1 cellular context compared by ENCODE assay signal in genomic region chr3:187669675-187670504, GRCh38.
TF ChIP-seq lines count a peak whose summit lies in the region.

Gene SST (minus strand): TSS chr3:187670394. CDS start chr3:187670291, 103 bp downstream.

TF ChIP-seq in HepG2, 621 proteins besides CTCF, POLR2A, EP300 and RAD21 (continued from another document and continues in another):
- TF ChIP-seq ZNF280B (CRISPR knock-in tag; IDR thresholded peaks at IDR 0.05; ENCODE audit: borderline replicate concordance), result peak; percentile 87; the same call in 1 of the 2 replicates
- no peak for TF ChIP-seq RBFOX2 (IDR thresholded peaks at IDR 0.05; ENCODE audit: low read depth, low read length)
- peak; percentile 95 for TF ChIP-seq ZNF816 (CRISPR knock-in tag; IDR thresholded peaks at IDR 0.05; ENCODE audit: borderline replicate concordance)
- no peak for TF ChIP-seq RBM39 (IDR thresholded peaks at IDR 0.05; ENCODE audit: low read depth, low read length, poor library complexity, severe bottlenecking)
- TF ChIP-seq ZSCAN9 (CRISPR knock-in tag; IDR thresholded peaks at IDR 0.05; ENCODE audit: borderline replicate concordance), result peak; percentile 99
- TF ChIP-seq IKZF5 (CRISPR knock-in tag; IDR thresholded peaks at IDR 0.05), result peak; percentile 95; the same call in 1 of the 2 replicates
- no peak for TF ChIP-seq ARNT (IDR thresholded peaks at IDR 0.05)
- peak; percentile 96 for TF ChIP-seq GLMP (CRISPR knock-in tag; IDR thresholded peaks at IDR 0.05; ENCODE audit: borderline replicate concordance)
- TF ChIP-seq KLF6 (CRISPR knock-in tag; IDR thresholded peaks at IDR 0.05), result peak; percentile 99
- peak; percentile 94 for TF ChIP-seq ZSCAN30 (CRISPR knock-in tag; IDR thresholded peaks at IDR 0.05)
- peak; percentile 92; the same call in 1 of the 2 replicates for TF ChIP-seq PREB (CRISPR knock-in tag; IDR thresholded peaks at IDR 0.05)
- peak; percentile 98 for TF ChIP-seq KLF11 (CRISPR knock-in tag; IDR thresholded peaks at IDR 0.05)
- TF ChIP-seq EEA1 (CRISPR knock-in tag; IDR thresholded peaks at IDR 0.05; ENCODE audit: borderline replicate concordance), result peak; percentile 97
- peak; percentile 99 for TF ChIP-seq AHR (CRISPR knock-in tag; IDR thresholded peaks at IDR 0.05)
- TF ChIP-seq CC2D1A (CRISPR knock-in tag; IDR thresholded peaks at IDR 0.05), result no peak
- no peak for TF ChIP-seq ZNF841 (CRISPR knock-in tag; IDR thresholded peaks at IDR 0.05; ENCODE audit: borderline replicate concordance)
- no peak for TF ChIP-seq ZNF24 (IDR thresholded peaks at IDR 0.05)
- peak; percentile 76; the same call in 1 of the 2 replicates for TF ChIP-seq ZFP1 (CRISPR knock-in tag; IDR thresholded peaks at IDR 0.05)
- peak; percentile 93 for TF ChIP-seq ZBTB43 (CRISPR knock-in tag; conservative IDR thresholded peaks at IDR 0.05)
- peak; percentile 96 for TF ChIP-seq HMG20B (CRISPR knock-in tag; conservative IDR thresholded peaks at IDR 0.05)
- peak; percentile 49; the same call in 1 of the 2 replicates for TF ChIP-seq ZNF414 (CRISPR knock-in tag; IDR thresholded peaks at IDR 0.05)
- TF ChIP-seq ZNF83 (CRISPR knock-in tag; IDR thresholded peaks at IDR 0.05; ENCODE audit: borderline replicate concordance), result peak; percentile 99
- no peak for TF ChIP-seq RAD51 (IDR thresholded peaks at IDR 0.05; ENCODE audit: borderline replicate concordance)
- 0 out of 2 replicates have a peak, but pooled peaks have one; percentile 58 for TF ChIP-seq RNF219 (CRISPR knock-in tag; IDR thresholded peaks at IDR 0.05)
- TF ChIP-seq NFKB2 (CRISPR knock-in tag; IDR thresholded peaks at IDR 0.05; ENCODE audit: borderline replicate concordance), result peak; percentile 93
- peak; percentile 91 for TF ChIP-seq THRA (CRISPR knock-in tag; IDR thresholded peaks at IDR 0.05; ENCODE audit: borderline replicate concordance)
- TF ChIP-seq ZNF235 (CRISPR knock-in tag; IDR thresholded peaks at IDR 0.05; ENCODE audit: borderline replicate concordance), result peak; percentile 96; the same call in 1 of the 2 replicates
- peak; percentile 88 for TF ChIP-seq ZNF7 (CRISPR knock-in tag; IDR thresholded peaks at IDR 0.05)
- peak; percentile 77 for TF ChIP-seq ARNTL (CRISPR knock-in tag; IDR thresholded peaks at IDR 0.05)
- TF ChIP-seq ZFP36 (IDR thresholded peaks at IDR 0.05; ENCODE audit: borderline replicate concordance, low read depth, low read length, partially characterized antibody), result no peak
- no peak for TF ChIP-seq POLR2G (IDR thresholded peaks at IDR 0.05; ENCODE audit: low read depth, low read length)
- TF ChIP-seq PRDM15 (CRISPR knock-in tag; IDR thresholded peaks at IDR 0.05), result peak; percentile 67; the same call in 1 of the 2 replicates
- no peak for TF ChIP-seq CBX2 (IDR thresholded peaks at IDR 0.05; ENCODE audit: low read depth, low read length)
- TF ChIP-seq CBX2 (CRISPR knock-in tag; IDR thresholded peaks at IDR 0.05; ENCODE audit: low read depth), result no peak
- peak; percentile 82 for TF ChIP-seq DNMT1 (CRISPR knock-in tag; IDR thresholded peaks at IDR 0.05)
- TF ChIP-seq MYNN (CRISPR knock-in tag; IDR thresholded peaks at IDR 0.05; ENCODE audit: low read depth), result peak; percentile 98
- peak; percentile 94; the same call in 1 of the 2 replicates for TF ChIP-seq ZNF615 (CRISPR knock-in tag; IDR thresholded peaks at IDR 0.05; ENCODE audit: borderline replicate concordance)
- no peak for TF ChIP-seq SP1 (IDR thresholded peaks at IDR 0.05)
- peak; percentile 62; the same call in 1 of the 2 replicates for TF ChIP-seq SP1 (CRISPR knock-in tag; IDR thresholded peaks at IDR 0.05)
- peak; percentile 65 for TF ChIP-seq GFI1 (CRISPR knock-in tag; IDR thresholded peaks at IDR 0.05; ENCODE audit: borderline replicate concordance)
- 0 out of 2 replicates have a peak, but pooled peaks have one; percentile 66 for TF ChIP-seq ZNF20 (CRISPR knock-in tag; IDR thresholded peaks at IDR 0.05)
- peak; percentile 87; the same call in 1 of the 2 replicates for TF ChIP-seq ZNF703 (CRISPR knock-in tag; IDR thresholded peaks at IDR 0.05; ENCODE audit: borderline replicate concordance)
- TF ChIP-seq ZNF225 (CRISPR knock-in tag; IDR thresholded peaks at IDR 0.05), result peak; percentile 77; the same call in 1 of the 2 replicates
- TF ChIP-seq HMGA1 (CRISPR knock-in tag; conservative IDR thresholded peaks at IDR 0.05), result no peak
- TF ChIP-seq REXO4 (CRISPR knock-in tag; IDR thresholded peaks at IDR 0.05; ENCODE audit: borderline replicate concordance), result no peak
- TF ChIP-seq ZNF564 (CRISPR knock-in tag; IDR thresholded peaks at IDR 0.05), result peak; percentile 80
- peak; percentile 78 for TF ChIP-seq AKAP8 (CRISPR knock-in tag; IDR thresholded peaks at IDR 0.05)
- TF ChIP-seq ZXDC (CRISPR knock-in tag; IDR thresholded peaks at IDR 0.05), result peak; percentile 94
- TF ChIP-seq ZNF230 (CRISPR knock-in tag; IDR thresholded peaks at IDR 0.05), result peak; percentile 84; the same call in 1 of the 2 replicates
- TF ChIP-seq ZNF496 (CRISPR knock-in tag; IDR thresholded peaks at IDR 0.05; ENCODE audit: insufficient replicate concordance), result no peak
- TF ChIP-seq RFX3 (CRISPR knock-in tag; IDR thresholded peaks at IDR 0.05), result peak; percentile 68; the same call in 1 of the 2 replicates
- peak; percentile 99 for TF ChIP-seq ZNF138 (CRISPR knock-in tag; IDR thresholded peaks at IDR 0.05; ENCODE audit: low read depth)
